Comparison of ENCODE assay signal across 14 cellular contexts in genomic region chr10:127889605-127890195, GRCh38. TPM values are rescaled to one million over a fixed set of nuclear protein-coding genes. Genes with fewer than 3 reads are reported as not detected.
DNase-seq lines count a peak whose midpoint lies in the region; ATAC-seq, FAIRE-seq and TF ChIP-seq lines count a peak whose summit lies in the region.
"Had no signal": no experiment of that assay in that cellular context is flagged by ENCODE, and none has a peak within 500 bp of the region (broad histone marks: within the 10 kb centered on the region; RNA-seq: fewer than 3 reads in every experiment).

No MANE protein-coding gene starts in this region.

- TF ChIP-seq CTCF in AG10803 (conservative IDR thresholded peaks at IDR 0.05; ENCODE audit: low read length) (no peak), NB4 (IDR thresholded peaks at IDR 0.05; ENCODE audit: low read depth, low read length) (no peak), esophagus muscularis mucosa (IDR thresholded peaks at IDR 0.05) (no peak), WTC11 (IDR thresholded peaks at IDR 0.05) (no peak), D721Med (IDR thresholded peaks at IDR 0.05; ENCODE audit: insufficient read depth, missing control alignments) (no peak)

- H3K27me3 ChIP-seq in esophagus muscularis mucosa = peaks cover 0 to 8% (median 0%) of the 10 kb centered on the region in 4 donors
- H3K27me3 ChIP-seq: ovary, tibial artery had no signal

- TF ChIP-seq POLR2A in NB4 (IDR thresholded peaks at IDR 0.05; ENCODE audit: extremely low read depth, insufficient read length) = no peak
- no peak for TF ChIP-seq POLR2A in esophagus muscularis mucosa (IDR thresholded peaks at IDR 0.05; ENCODE audit: low read depth)

- FAIRE-seq in D721Med (lab: Jason Lieb, UNC) = no peak

- no peaks in the 10 kb centered on the region for H3K9me3 ChIP-seq in esophagus muscularis mucosa
- H3K9me3 ChIP-seq: ovary, tibial artery had no signal

- H3K4me1 ChIP-seq in esophagus muscularis mucosa = peaks cover 0 to 10% (median 4%) of the 10 kb centered on the region in 4 donors

- POLR2A ChIA-PET in WTC11 (lab: Charles Lee) = no interaction called here

- no peak overlapping the region for H3K27ac Mint-ChIP-seq in WTC11

- intact Hi-C loops in esophagus muscularis mucosa (cut with DNase I) = no loop called here

- H3K9me3 Mint-ChIP-seq in WTC11 = no peaks in the 10 kb centered on the region

- no peaks in the 10 kb centered on the region; the same call in 1 of the 2 replicates for H3K27me3 Mint-ChIP-seq in WTC11 (ENCODE audit: low read depth)

- no peaks in the 10 kb centered on the region for H3K36me3 ChIP-seq in esophagus muscularis mucosa
- H3K36me3 ChIP-seq: ovary, tibial artery had no signal

- H3K4me1 Mint-ChIP-seq in WTC11 = peaks cover 8% of the 10 kb centered on the region; the same call in 1 of the 2 replicates

- H3K4me3 Mint-ChIP-seq in WTC11 = no peak overlapping the region

- no peak overlapping the region for H3K4me3 ChIP-seq in AG10803 (ENCODE audit: low read length)
- no peak overlapping the region for H3K4me3 ChIP-seq in NB4 (ENCODE audit: low read depth, low read length)
- H3K4me3 ChIP-seq in esophagus muscularis mucosa = no peak overlapping the region
- H3K4me3 ChIP-seq: ovary, tibial artery had no signal

- DNase-seq in AG10803 (ENCODE audit: low read depth) (peak; percentile 48), NB4 (ENCODE audit: low read depth) (peak; percentile 58), esophagus muscularis mucosa (ENCODE audit: extremely low spot score) (peak; percentile 29), myocyte (ENCODE audit: low read depth) (peak; percentile 44), NCI-H748 treated with DMSO at 0.1 percent for 48 hours (lab: John Stamatoyannopoulos, UW) (no peak), WTC11 (ENCODE audit: low spot score) (no peak), D721Med (ENCODE audit: insufficient read length, low spot score) (no peak)
- DNase-seq: activated gamma-delta T cell, ovary, RPMI8226, tibial artery had no signal

- CTCF ChIA-PET in WTC11 (lab: Charles Lee) = interaction anchor here (1.2 to 1.6 kb wide), 2 partner anchors 17 to 25 kb away, joined by 3 to 6 read pairs; partner anchors contain the start of gene PTPRE

- no peak for TF ChIP-seq EP300 in esophagus muscularis mucosa (IDR thresholded peaks at IDR 0.05)

- ATAC-seq in GM18909 (IDR thresholded peaks at IDR 0.05; ENCODE audit: poor library complexity, unreplicated experiment) = no peak
- ATAC-seq in WTC11 = no peak
- ATAC-seq: activated CD4-positive, CD25-positive, alpha-beta regulatory T cell treated with anti-CD3 and anti-CD28 coated beads, Interleukin-2, amount 50 U/mL, for 24 hours had no signal

- peak overlapping the region in 2 of 4 donors; percentile 7 to 13 for H3K27ac ChIP-seq in esophagus muscularis mucosa (replicated peaks in 1 of 4)
- H3K27ac ChIP-seq: ovary had no signal

- no peaks in the 10 kb centered on the region for H3K36me3 Mint-ChIP-seq in WTC11

- WGBS in esophagus muscularis mucosa = 46% methylated on average over 4 of the region's 4 CpGs

TF ChIP-seq in WTC11, 78 proteins besides CTCF, POLR2A, EP300 and RAD21:
- no peak for TF ChIP-seq RORB (CRISPR knock-in tag; IDR thresholded peaks at IDR 0.05)
- TF ChIP-seq ZNF317 (CRISPR knock-in tag; IDR thresholded peaks at IDR 0.05; ENCODE audit: borderline replicate concordance, low read depth) = no peak
- no peak for TF ChIP-seq USF2 (CRISPR knock-in tag; IDR thresholded peaks at IDR 0.05)

RNA-seq across cellular contexts. Expression of gene CLRN3, which starts 3.0 kb away (rescaled TPM):
- total RNA-seq in esophagus muscularis mucosa (not detected), myocyte (not detected in 2 replicates), WTC11 (2021) (not detected in 3 replicates)
- polyA plus RNA-seq in myocyte (2012) = 0.30 TPM
- polyA plus RNA-seq: BJ, ovary had no signal

RNA-seq across cellular contexts. Expression of gene PTPRE, which starts 17.2 kb away (rescaled TPM):
- total RNA-seq in esophagus muscularis mucosa = 10 to 100 TPM in 2 of 4 donors, 1 to 10 TPM in 2; 8.7 to 22.4 (median 13.3) TPM
- total RNA-seq in myocyte = 4.6 and 5.5 TPM in 2 replicates
- 10.5 TPM for polyA plus RNA-seq in myocyte (2012)
- 1.7 to 3.1 TPM (median 2.0 TPM) in 3 replicates for total RNA-seq in WTC11 (2021)

Comparison
In these comparisons a context has a peak if more than half of its experiments do, and no peak if none do; other contexts are left out.
1. DNase-seq: peak in AG10803 (single experiment), NB4 (single experiment), esophagus muscularis mucosa (single experiment) and myocyte (single experiment); none in NCI-H748 treated with DMSO at 0.1 percent for 48 hours (single experiment), WTC11 (single experiment) and D721Med (single experiment).